9 cellular contexts compared by ENCODE assay signal in the genomic region with DNA sequence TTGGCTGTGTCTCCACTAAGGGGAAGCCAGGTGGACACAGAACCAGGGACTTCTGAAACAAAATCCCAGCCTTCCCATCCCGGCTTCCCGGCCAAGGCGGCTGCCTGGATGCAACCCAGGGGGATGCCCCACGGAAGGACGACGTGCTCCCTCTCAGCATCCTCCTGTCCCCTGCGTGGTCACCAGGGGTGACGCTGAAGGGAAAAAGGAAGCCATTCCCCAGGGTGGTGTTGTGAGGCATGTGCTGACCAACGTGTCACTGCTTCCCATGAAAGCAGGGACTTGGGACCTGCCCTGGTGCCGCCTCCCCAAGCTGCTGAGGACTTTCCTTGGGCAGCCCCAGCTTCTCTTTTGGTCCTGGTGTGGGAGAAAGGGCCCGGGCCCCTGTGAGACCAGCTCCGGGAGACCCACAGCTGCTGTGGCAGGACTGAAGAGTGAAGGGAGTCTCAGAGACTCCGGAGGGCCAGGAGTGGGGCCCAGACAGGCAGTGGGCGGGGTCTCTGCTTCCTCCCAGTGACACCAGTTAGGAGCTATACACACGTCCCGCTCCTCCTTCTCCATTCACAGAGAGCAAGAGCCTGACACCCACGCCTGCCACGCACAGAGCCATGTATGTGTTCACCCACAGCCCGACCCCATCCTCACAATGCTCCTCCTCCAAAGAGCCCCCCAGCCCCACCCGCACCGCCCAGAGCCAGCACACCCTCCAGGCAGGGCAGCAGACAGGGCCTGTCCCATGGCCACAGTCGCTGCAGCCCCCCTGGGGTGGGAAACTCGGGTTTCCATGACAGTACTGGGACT.
DNase-seq lines count a peak whose midpoint lies in the region; ATAC-seq, FAIRE-seq and TF ChIP-seq lines count a peak whose summit lies in the region.
"Had no signal": no experiment of that assay in that cellular context is flagged by ENCODE, and none has a peak within 500 bp of the region (broad histone marks: within the 10 kb centered on the region; RNA-seq: fewer than 3 reads in every experiment).

No MANE protein-coding gene starts in this region.

- H3K36me3 Mint-ChIP-seq in activated CD4-positive, alpha-beta T cell treated with anti-CD3 and anti-CD28 coated beads, Interleukin-2, amount 10 ng/mL, durations not matched to agents 24 days and 14 days (ENCODE audit: low read depth), result peaks cover 9% of the 10 kb centered on the region
- peaks cover 6% of the 10 kb centered on the region for H3K36me3 Mint-ChIP-seq in activated naive CD8-positive, alpha-beta T cell treated with anti-CD3 and anti-CD28 coated beads, Interleukin-2, amount 10 ng/mL, durations not matched to agents 7 days and 5 days

- peaks cover 6 to 47% (median 30%) of the 10 kb centered on the region in 4 donors for H3K4me1 ChIP-seq in liver (ENCODE audit: control insufficient read depth in 4 of 4, insufficient read depth in 4 of 4, low read length in 3 of 4)
- H3K4me1 ChIP-seq in testis, result peaks cover 18% of the 10 kb centered on the region
- H3K4me1 ChIP-seq in uterus, result peaks cover 0 to 9% of the 10 kb centered on the region in 2 donors

- H3K4me1 Mint-ChIP-seq in activated CD4-positive, alpha-beta T cell treated with anti-CD3 and anti-CD28 coated beads, Interleukin-2, amount 10 ng/mL, durations not matched to agents 24 days and 14 days, result peaks cover 1% of the 10 kb centered on the region
- no peaks in the 10 kb centered on the region for H3K4me1 Mint-ChIP-seq in activated naive CD8-positive, alpha-beta T cell treated with anti-CD3 and anti-CD28 coated beads, Interleukin-2, amount 10 ng/mL, durations not matched to agents 7 days and 5 days

- H3K9me3 ChIP-seq in liver (ENCODE audit: control insufficient read depth in 4 of 4, low read length in 3 of 4) (no peaks in the 10 kb centered on the region), testis (no peaks in the 10 kb centered on the region), uterus (peaks cover 0 to 4% of the 10 kb centered on the region in 2 donors)

- TF ChIP-seq RAD21 in liver (IDR thresholded peaks at IDR 0.05), result no peak

- intact Hi-C loops in activated CD4-positive, alpha-beta T cell treated with anti-CD3 and anti-CD28 coated beads, Interleukin-2, amount 10 ng/mL, durations not matched to agents 24 days and 14 days (cut with micrococcal nuclease), result loop anchor here (10.0 kb wide), 1 partner anchor 186 kb away; no protein-coding TSS in a partner anchor
- intact Hi-C loops in testis (cut with DNase I; ENCODE audit: low total_unique reads), result no loop called here
- intact Hi-C loops in uterus (cut with DNase I; ENCODE audit: low total_unique reads), result no loop called here

- 67% methylated on average over 23 of the region's 23 CpGs for WGBS in liver
- WGBS in testis, 2 donors, result 52 to 67% methylated on average over 7 to 23 of the region's 23 CpGs

- H3K27me3 Mint-ChIP-seq in activated CD4-positive, alpha-beta T cell treated with anti-CD3 and anti-CD28 coated beads, Interleukin-2, amount 10 ng/mL, durations not matched to agents 24 days and 14 days, result peaks cover 44% of the 10 kb centered on the region
- peaks cover 39% of the 10 kb centered on the region for H3K27me3 Mint-ChIP-seq in activated naive CD8-positive, alpha-beta T cell treated with anti-CD3 and anti-CD28 coated beads, Interleukin-2, amount 10 ng/mL, durations not matched to agents 7 days and 5 days

- POLR2A ChIA-PET in activated naive CD8-positive, alpha-beta T cell treated with anti-CD3 and anti-CD28 coated beads, Interleukin-2, amount 10 ng/mL, durations not matched to agents 7 days and 5 days (lab: Charles Lee), result no interaction called here

- peak overlapping the region; percentile 44 for H3K4me3 Mint-ChIP-seq in activated CD4-positive, alpha-beta T cell treated with anti-CD3 and anti-CD28 coated beads, Interleukin-2, amount 10 ng/mL, durations not matched to agents 24 days and 14 days
- H3K4me3 Mint-ChIP-seq in activated naive CD8-positive, alpha-beta T cell treated with anti-CD3 and anti-CD28 coated beads, Interleukin-2, amount 10 ng/mL, durations not matched to agents 7 days and 5 days, result peak overlapping the region; percentile 45

- no peak overlapping the region for H3K9ac ChIP-seq in liver (ENCODE audit: low read depth in 1 of 2, low read length in 2 of 2)

- DNase-seq in activated CD4-positive, alpha-beta T cell treated with anti-CD3 and anti-CD28 coated beads, Interleukin-2, amount 10 ng/mL, durations not matched to agents 24 days and 14 days, result no peak
- no peak for DNase-seq in activated CD4-positive, alpha-beta T cell treated with anti-CD3 and anti-CD28 coated beads for 4 hours
- DNase-seq in activated naive CD8-positive, alpha-beta T cell treated with anti-CD3 and anti-CD28 coated beads, Interleukin-2, amount 10 ng/mL, durations not matched to agents 7 days and 5 days, result no peak
- DNase-seq in testis, result peak; percentile 77
- no peak for DNase-seq in uterus
- no peak for DNase-seq in urothelium cell line (ENCODE audit: low spot score)
- DNase-seq in hepatic stellate cell (ENCODE audit: low spot score), result no peak
- DNase-seq: activated CD4-positive, alpha-beta T cell treated with anti-CD3 and anti-CD28 coated beads, Interleukin-2, amount 50 U/mL, for 4 hours had no signal

- no peak for FAIRE-seq in urothelium cell line (lab: Jason Lieb, UNC)

- H3K27ac ChIP-seq in liver (ENCODE audit: low read depth in 1 of 2, low read length in 2 of 2) (peak overlapping the region; percentile 80 to 85), testis (peak overlapping the region; percentile 36 to 53), uterus (no peak overlapping the region)

- TF ChIP-seq POLR2A in testis (IDR thresholded peaks at IDR 0.05), result no peak
- TF ChIP-seq POLR2A in uterus (IDR thresholded peaks at IDR 0.05), result no peak

- no peak for ATAC-seq in activated naive CD8-positive, alpha-beta T cell treated with anti-CD3 and anti-CD28 coated beads, Interleukin-2, amount 10 ng/mL, durations not matched to agents 7 days and 5 days (ENCODE audit: low read depth)

- peak overlapping the region; percentile 38 for H3K27ac Mint-ChIP-seq in activated CD4-positive, alpha-beta T cell treated with anti-CD3 and anti-CD28 coated beads, Interleukin-2, amount 10 ng/mL, durations not matched to agents 24 days and 14 days
- no peak overlapping the region for H3K27ac Mint-ChIP-seq in activated naive CD8-positive, alpha-beta T cell treated with anti-CD3 and anti-CD28 coated beads, Interleukin-2, amount 10 ng/mL, durations not matched to agents 7 days and 5 days

- H3K27me3 ChIP-seq in liver (ENCODE audit: control insufficient read depth in 4 of 4, insufficient read depth in 4 of 4, low read length in 3 of 4), result no peaks in the 10 kb centered on the region
- H3K27me3 ChIP-seq in testis, result no peaks in the 10 kb centered on the region
- H3K27me3 ChIP-seq in uterus, result peaks cover 0 to 12% of the 10 kb centered on the region in 2 donors

- H3K36me3 ChIP-seq in liver (ENCODE audit: control insufficient read depth in 4 of 4, insufficient read depth in 3 of 4, low read depth in 1 of 4, low read length in 3 of 4), result no peaks in the 10 kb centered on the region
- H3K36me3 ChIP-seq in testis (ENCODE audit: low read depth, missing control alignments), result no peaks in the 10 kb centered on the region
- H3K36me3 ChIP-seq in uterus, result no peaks in the 10 kb centered on the region

- peaks cover under 1% of the 10 kb centered on the region for H3K9me3 Mint-ChIP-seq in activated CD4-positive, alpha-beta T cell treated with anti-CD3 and anti-CD28 coated beads, Interleukin-2, amount 10 ng/mL, durations not matched to agents 24 days and 14 days
- peaks cover 8% of the 10 kb centered on the region for H3K9me3 Mint-ChIP-seq in activated naive CD8-positive, alpha-beta T cell treated with anti-CD3 and anti-CD28 coated beads, Interleukin-2, amount 10 ng/mL, durations not matched to agents 7 days and 5 days

- no peak for TF ChIP-seq CTCF in liver (IDR thresholded peaks at IDR 0.05; ENCODE audit: low read depth, low read length, missing input control)
- TF ChIP-seq CTCF in testis (IDR thresholded peaks at IDR 0.05), result no peak
- no peak for TF ChIP-seq CTCF in uterus (IDR thresholded peaks at IDR 0.05)

- H3K4me3 ChIP-seq in liver (ENCODE audit: low read depth in 1 of 3, low read length in 3 of 3), result peak overlapping the region in 1 of 3 donors; percentile 79
- H3K4me3 ChIP-seq in testis, result peak overlapping the region in 1 of 2 donors; percentile 67
- no peak overlapping the region for H3K4me3 ChIP-seq in uterus

TF ChIP-seq in liver, 16 proteins besides CTCF, POLR2A, EP300 and RAD21:
- TF ChIP-seq RXRA (IDR thresholded peaks at IDR 0.05), result no peak
- TF ChIP-seq, protein P1, sequence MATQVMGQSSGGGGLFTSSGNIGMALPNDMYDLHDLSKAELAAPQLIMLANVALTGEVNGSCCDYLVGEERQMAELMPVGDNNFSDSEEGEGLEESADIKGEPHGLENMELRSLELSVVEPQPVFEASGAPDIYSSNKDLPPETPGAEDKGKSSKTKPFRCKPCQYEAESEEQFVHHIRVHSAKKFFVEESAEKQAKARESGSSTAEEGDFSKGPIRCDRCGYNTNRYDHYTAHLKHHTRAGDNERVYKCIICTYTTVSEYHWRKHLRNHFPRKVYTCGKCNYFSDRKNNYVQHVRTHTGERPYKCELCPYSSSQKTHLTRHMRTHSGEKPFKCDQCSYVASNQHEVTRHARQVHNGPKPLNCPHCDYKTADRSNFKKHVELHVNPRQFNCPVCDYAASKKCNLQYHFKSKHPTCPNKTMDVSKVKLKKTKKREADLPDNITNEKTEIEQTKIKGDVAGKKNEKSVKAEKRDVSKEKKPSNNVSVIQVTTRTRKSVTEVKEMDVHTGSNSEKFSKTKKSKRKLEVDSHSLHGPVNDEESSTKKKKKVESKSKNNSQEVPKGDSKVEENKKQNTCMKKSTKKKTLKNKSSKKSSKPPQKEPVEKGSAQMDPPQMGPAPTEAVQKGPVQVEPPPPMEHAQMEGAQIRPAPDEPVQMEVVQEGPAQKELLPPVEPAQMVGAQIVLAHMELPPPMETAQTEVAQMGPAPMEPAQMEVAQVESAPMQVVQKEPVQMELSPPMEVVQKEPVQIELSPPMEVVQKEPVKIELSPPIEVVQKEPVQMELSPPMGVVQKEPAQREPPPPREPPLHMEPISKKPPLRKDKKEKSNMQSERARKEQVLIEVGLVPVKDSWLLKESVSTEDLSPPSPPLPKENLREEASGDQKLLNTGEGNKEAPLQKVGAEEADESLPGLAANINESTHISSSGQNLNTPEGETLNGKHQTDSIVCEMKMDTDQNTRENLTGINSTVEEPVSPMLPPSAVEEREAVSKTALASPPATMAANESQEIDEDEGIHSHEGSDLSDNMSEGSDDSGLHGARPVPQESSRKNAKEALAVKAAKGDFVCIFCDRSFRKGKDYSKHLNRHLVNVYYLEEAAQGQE (IDR thresholded peaks at IDR 0.05), result no peak

Comparison
In these comparisons a context has a peak if more than half of its experiments do, and no peak if none do; other contexts are left out.
1. H3K27ac ChIP-seq: peak in liver (2 of 2) and testis (2 of 2); none in uterus (0 of 2).